ENCODE assay signal across 17 cellular contexts in genomic region chr13:99041788-99042187, GRCh38.
A peak's percentile ranks its signal among the peaks of the same experiment; 100 is the strongest.
DNase-seq lines count a peak whose midpoint lies in the region; ATAC-seq, FAIRE-seq and TF ChIP-seq lines count a peak whose summit lies in the region.
"Had no signal": no experiment of that assay in that cellular context is flagged by ENCODE, and none has a peak within 500 bp of the region (broad histone marks: within the 10 kb centered on the region; RNA-seq: fewer than 3 reads in every experiment).

No MANE protein-coding gene starts in this region.

- in situ Hi-C loops in transverse colon (cut with MboI; ENCODE audit: low pct_ligation_motif_present in 1 of 4, low pct_unique_long_range_greater_than_20kb in 1 of 4, low sequenced_read_pairs in 3 of 4) = no loop called here

- peaks cover 89% of the 10 kb centered on the region for H3K4me1 Mint-ChIP-seq in activated naive CD8-positive, alpha-beta T cell (ENCODE audit: low read depth)

- no peak overlapping the region for H3K27ac ChIP-seq in transverse colon

- H3K27ac Mint-ChIP-seq in activated naive CD8-positive, alpha-beta T cell = peak overlapping the region; percentile 58
- H3K27ac Mint-ChIP-seq: T-helper 1 cell treated with Interleukin-12 subunit alpha and Interleukin-12 subunit beta and Interleukin-4 antibody, amounts not matched to agents 30 μg/mL and 1 μg/mL, for 36 hours had no signal

- TF ChIP-seq POLR2A in GM12891 (IDR thresholded peaks at IDR 0.05; ENCODE audit: low read depth, low read length) (no peak), transverse colon (IDR thresholded peaks at IDR 0.05) (no peak)

- H3K9me3 ChIP-seq in transverse colon = no peaks in the 10 kb centered on the region
- H3K9me3 ChIP-seq: Caco-2, esophagus squamous epithelium, prostate gland had no signal

- H3K27me3 ChIP-seq in transverse colon = no peaks in the 10 kb centered on the region
- H3K27me3 ChIP-seq: esophagus squamous epithelium had no signal

- peak; percentile 40 for FAIRE-seq in GM12891 (lab: Jason Lieb, UNC)

- H3K36me3 Mint-ChIP-seq in activated naive CD8-positive, alpha-beta T cell = peaks cover 7% of the 10 kb centered on the region

- H3K4me1 ChIP-seq in transverse colon = peaks cover 8 to 32% (median 15%) of the 10 kb centered on the region in 4 donors

- no peak for DNase-seq in GM12891 (ENCODE audit: insufficient read length, low spot score)
- DNase-seq in NCI-H748 treated with DMSO at 0.1 percent for 48 hours (lab: John Stamatoyannopoulos, UW) = no peak
- no peak for DNase-seq in transverse colon
- no peak for DNase-seq in H4 (ENCODE audit: low spot score)
- DNase-seq: activated naive CD4-positive, alpha-beta T cell treated with anti-CD3 and anti-CD28 coated beads, Interleukin-2, amount 10 ng/mL, durations not matched to agents 7 days and 5 days; Caco-2; esophagus squamous epithelium; KG1; NCI-H1930; OCI-M1 had no signal

- ATAC-seq in GM21367 (IDR thresholded peaks at IDR 0.05; ENCODE audit: unreplicated experiment) (peak; percentile 43), HG03097 (IDR thresholded peaks at IDR 0.05; ENCODE audit: low FRiP score, unreplicated experiment) (peak; percentile 40), GM21526 (IDR thresholded peaks at IDR 0.05; ENCODE audit: low FRiP score, unreplicated experiment) (no peak)
- ATAC-seq: stimulated activated effector memory CD8-positive, alpha-beta T cell treated with anti-CD3 and anti-CD28 coated beads, Interleukin-12 subunit alpha, Interleukin-12 subunit beta, amount 100 ng/mL, for 72 hours had no signal

- intact Hi-C loops in transverse colon (cut with DNase I; ENCODE audit: low total_unique reads) = no loop called here

- WGBS in transverse colon (ENCODE audit: low coverage in 1 of 2), 2 donors = 80 to 90% methylated on average over 2 to 5 of the region's 5 CpGs

- no peaks in the 10 kb centered on the region for H3K36me3 ChIP-seq in transverse colon
- H3K36me3 ChIP-seq: esophagus squamous epithelium, prostate gland had no signal

- H3K4me3 ChIP-seq in transverse colon = no peak overlapping the region
- H3K4me3 ChIP-seq: esophagus squamous epithelium, prostate gland had no signal

- no peaks in the 10 kb centered on the region for H3K27me3 Mint-ChIP-seq in activated naive CD8-positive, alpha-beta T cell
- H3K27me3 Mint-ChIP-seq: activated naive CD4-positive, alpha-beta T cell treated with anti-CD3 and anti-CD28 coated beads, Interleukin-2, amount 10 ng/mL, durations not matched to agents 7 days and 5 days had no signal

- H3K4me3 Mint-ChIP-seq in activated naive CD8-positive, alpha-beta T cell = peak overlapping the region; percentile 20
- H3K4me3 Mint-ChIP-seq: activated naive CD4-positive, alpha-beta T cell treated with anti-CD3 and anti-CD28 coated beads, Interleukin-2, amount 10 ng/mL, durations not matched to agents 7 days and 5 days; stimulated activated effector memory CD8-positive, alpha-beta T cell treated with anti-CD3 and anti-CD28 coated beads, Interleukin-12 subunit alpha, Interleukin-12 subunit beta, amount 100 ng/mL, for 72 hours; T-helper 1 cell treated with Interleukin-12 subunit alpha and Interleukin-12 subunit beta and Interleukin-4 antibody, amounts not matched to agents 30 μg/mL and 1 μg/mL, for 36 hours had no signal

- no peak for TF ChIP-seq EP300 in transverse colon (IDR thresholded peaks at IDR 0.05; ENCODE audit: low read depth)

- TF ChIP-seq CTCF in transverse colon (IDR thresholded peaks at IDR 0.05) = no peak

- no peaks in the 10 kb centered on the region for H3K9me3 Mint-ChIP-seq in activated naive CD8-positive, alpha-beta T cell (ENCODE audit: low read depth)
- H3K9me3 Mint-ChIP-seq: activated naive CD4-positive, alpha-beta T cell treated with anti-CD3 and anti-CD28 coated beads, Interleukin-2, amount 10 ng/mL, durations not matched to agents 7 days and 5 days; stimulated activated effector memory CD8-positive, alpha-beta T cell treated with anti-CD3 and anti-CD28 coated beads, Interleukin-12 subunit alpha, Interleukin-12 subunit beta, amount 100 ng/mL, for 72 hours; T-helper 1 cell treated with Interleukin-12 subunit alpha and Interleukin-12 subunit beta and Interleukin-4 antibody, amounts not matched to agents 30 μg/mL and 1 μg/mL, for 36 hours had no signal

TF ChIP-seq in GM12891, 5 proteins besides CTCF, POLR2A, EP300 and RAD21:
- no peak for TF ChIP-seq POLR2AphosphoS5 (IDR thresholded peaks at IDR 0.05; ENCODE audit: low read depth, low read length)
- TF ChIP-seq PAX5 (IDR thresholded peaks at IDR 0.05; ENCODE audit: insufficient read depth, low read length, severe bottlenecking) = no peak
- TF ChIP-seq POU2F2 (IDR thresholded peaks at IDR 0.05; ENCODE audit: low read depth, low read length) = no peak
- no peak for TF ChIP-seq TAF1 (IDR thresholded peaks at IDR 0.05; ENCODE audit: low read depth, low read length)
- TF ChIP-seq SPI1 (IDR thresholded peaks at IDR 0.05; ENCODE audit: low read depth, low read length) = no peak
